22 cellular contexts compared by ENCODE assay signal in genomic region chr5:73946278-73946677, GRCh38.
DNase-seq lines count a peak whose midpoint lies in the region; ATAC-seq, FAIRE-seq and TF ChIP-seq lines count a peak whose summit lies in the region.
"Had no signal": no experiment of that assay in that cellular context is flagged by ENCODE, and none has a peak within 500 bp of the region (broad histone marks: within the 10 kb centered on the region; RNA-seq: fewer than 3 reads in every experiment).

No MANE protein-coding gene starts in this region.

- H3K27me3 Mint-ChIP-seq in GM23338 (ENCODE audit: insufficient read depth, low read depth, poor library complexity): peaks cover 3% of the 10 kb centered on the region

- TF ChIP-seq EP300 in HepG2 (IDR thresholded peaks at IDR 0.05; ENCODE audit: low read depth in 2 of 2, low read length in 2 of 2) (peak in 1 of 2 experiments; percentile 52; a peak in 1 of 4 replicates), HepG2 (CRISPR knock-in tag; IDR thresholded peaks at IDR 0.05; ENCODE audit: borderline replicate concordance) (no peak), ovary (IDR thresholded peaks at IDR 0.05) (no peak)

- peaks cover 36% of the 10 kb centered on the region for H3K4me1 ChIP-seq in HepG2 (ENCODE audit: insufficient read depth, low read length)
- no peaks in the 10 kb centered on the region for H3K4me1 ChIP-seq in right lobe of liver
- H3K4me1 ChIP-seq in ovary (ENCODE audit: insufficient read depth): peaks cover 10% of the 10 kb centered on the region
- H3K4me1 ChIP-seq in GM23338 (ENCODE audit: insufficient read depth): 0 out of 2 replicates have a peak, but pooled peaks cover 6% of the 10 kb centered on the region

- TF ChIP-seq POLR2A in HepG2 (IDR thresholded peaks at IDR 0.05; ENCODE audit: insufficient read depth in 1 of 2, low read depth in 2 of 2, low read length in 2 of 2) (no peak), right lobe of liver (IDR thresholded peaks at IDR 0.05) (no peak), ovary (IDR thresholded peaks at IDR 0.05) (no peak)

- CTCF ChIA-PET in HepG2 (lab: Yijun Ruan, JAX; ENCODE audit: low intra/inter-chr PET ratio, low total read pairs): interaction anchor here (0.9 kb wide), 1 partner anchor 695 kb away, joined by 3 read pairs; the partner anchor contains the start of gene ENC1

- peaks cover 0 to 5% of the 10 kb centered on the region in 2 experiments; a peak in 2 of 5 replicates for H3K36me3 ChIP-seq in HepG2 (replicated peaks in 1 of 2; ENCODE audit: control insufficient read depth in 1 of 2, insufficient read depth in 2 of 2, low read length in 2 of 2)
- H3K36me3 ChIP-seq in right lobe of liver: no peaks in the 10 kb centered on the region
- no peaks in the 10 kb centered on the region for H3K36me3 ChIP-seq in bronchial epithelial cell (ENCODE audit: control insufficient read depth, insufficient read depth, low read length)
- H3K36me3 ChIP-seq in ovary: no peaks in the 10 kb centered on the region
- H3K36me3 ChIP-seq in GM23338 (ENCODE audit: insufficient read depth): no peaks in the 10 kb centered on the region

- no peaks in the 10 kb centered on the region for H3K36me3 Mint-ChIP-seq in GM23338 (ENCODE audit: low read depth)
- H3K36me3 Mint-ChIP-seq: CD14-positive monocyte had no signal

- FAIRE-seq in HepG2 (lab: Jason Lieb, UNC) (peak; percentile 88), bronchial epithelial cell (lab: Jason Lieb, UNC) (peak; percentile 28)
- FAIRE-seq: A204.1, D721Med, K562 had no signal

- POLR2A ChIA-PET in HepG2 (lab: Yijun Ruan, JAX): no interaction called here

- 3% methylated on average over 5 of the region's 5 CpGs for WGBS in HepG2 (ENCODE audit: low lambda C conversion rate)
- WGBS in right lobe of liver (ENCODE audit: insufficient coverage, low coverage, low lambda C conversion rate, missing lambda C conversion rate): 28% methylated on average over 4 of the region's 5 CpGs
- WGBS in ovary, 3 donors: 81 to 94% (median 88%) methylated on average over 5 of the region's 5 CpGs

- no peaks in the 10 kb centered on the region; the same call in 2 of the 3 replicates for H3K9me3 Mint-ChIP-seq in GM23338

- H3F3A ChIP-seq in GM23338 (replicated peaks; ENCODE audit: low read depth): no peaks in the 10 kb centered on the region

- H3K27ac ChIP-seq in HepG2 (ENCODE audit: extremely low read length, insufficient read depth, low read length): no peak overlapping the region
- H3K27ac ChIP-seq in right lobe of liver: no peak overlapping the region
- H3K27ac ChIP-seq in ovary: no peak overlapping the region
- no peak overlapping the region for H3K27ac ChIP-seq in GM23338 (ENCODE audit: low read depth)

- TF ChIP-seq RAD21 in HepG2 (CRISPR knock-in tag; IDR thresholded peaks at IDR 0.05): no peak

- peaks cover 4% of the 10 kb centered on the region; the same call in 1 of the 2 replicates for H3K9me3 ChIP-seq in HepG2 (ENCODE audit: low read length)
- no peaks in the 10 kb centered on the region for H3K9me3 ChIP-seq in right lobe of liver
- no peaks in the 10 kb centered on the region for H3K9me3 ChIP-seq in ovary

- H3K27me3 ChIP-seq in HepG2 (ENCODE audit: control insufficient read depth in 1 of 2, insufficient read depth in 2 of 2, low read length in 2 of 2) (no peaks in the 10 kb centered on the region), right lobe of liver (no peaks in the 10 kb centered on the region), bronchial epithelial cell (ENCODE audit: control insufficient read depth, insufficient read depth, low read length) (no peaks in the 10 kb centered on the region), ovary (no peaks in the 10 kb centered on the region), GM23338 (ENCODE audit: insufficient read depth) (no peaks in the 10 kb centered on the region)
- H3K27me3 ChIP-seq: MG63 had no signal

- peak; percentile 80 for ATAC-seq in HepG2
- no peak for ATAC-seq in right lobe of liver
- no peak for ATAC-seq in GM23338
- no peak for ATAC-seq in HG02840 (IDR thresholded peaks at IDR 0.05; ENCODE audit: low FRiP score, unreplicated experiment)

- BruUV-seq in HepG2 (replicated peaks; lab: Mats Ljungman, UMichigan): no TSS peak

- H3K4me3 Mint-ChIP-seq in GM23338: no peak overlapping the region
- H3K4me3 Mint-ChIP-seq: B cell, CD14-positive monocyte had no signal

- H3K4me2 ChIP-seq in HepG2 (ENCODE audit: low read depth, low read length): peak overlapping the region; percentile 20; the same call in 1 of the 2 replicates
- no peak overlapping the region for H3K4me2 ChIP-seq in GM23338

- no peak overlapping the region for H3K27ac Mint-ChIP-seq in GM23338
- H3K27ac Mint-ChIP-seq: B cell, CD14-positive monocyte had no signal

- TF ChIP-seq CTCF in HepG2 (CRISPR knock-in tag; IDR thresholded peaks at IDR 0.05) (no peak), right lobe of liver (IDR thresholded peaks at IDR 0.05) (no peak), bronchial epithelial cell (IDR thresholded peaks at IDR 0.05; ENCODE audit: insufficient read depth, low read length, severe bottlenecking) (no peak), ovary (IDR thresholded peaks at IDR 0.05) (no peak), GM23338 (conservative IDR thresholded peaks at IDR 0.05; ENCODE audit: low read depth in 2 of 2) (no peak)

- H2AFZ ChIP-seq in HepG2 (ENCODE audit: low read length) (no peak overlapping the region), GM23338 (no peak overlapping the region)

- intact Hi-C loops in HepG2 (cut with micrococcal nuclease; ENCODE audit: unreplicated experiment): no loop called here
- intact Hi-C loops in right lobe of liver (cut with DNase I): no loop called here
- intact Hi-C loops in ovary (cut with DNase I): no loop called here

- H3K9me2 ChIP-seq in GM23338 (ENCODE audit: insufficient read depth): 0 out of 2 replicates have a peak, but pooled peaks cover 3% of the 10 kb centered on the region

- H3K4me3 ChIP-seq in HepG2 (replicated peaks in 1 of 3; ENCODE audit: insufficient read depth in 1 of 3, low read depth in 2 of 3, low read length in 3 of 3) (no peak overlapping the region), right lobe of liver (no peak overlapping the region), bronchial epithelial cell (ENCODE audit: low read depth, low read length) (no peak overlapping the region), ovary (no peak overlapping the region), GM23338 (no peak overlapping the region)
- H3K4me3 ChIP-seq: K562, MG63 had no signal

- H4K20me1 ChIP-seq in HepG2 (ENCODE audit: insufficient read depth, low read length) (no peaks in the 10 kb centered on the region), GM23338 (replicated peaks; ENCODE audit: insufficient read depth) (no peaks in the 10 kb centered on the region)

- no peaks in the 10 kb centered on the region for H3K79me2 ChIP-seq in HepG2 (ENCODE audit: insufficient read depth, low read length)
- no peaks in the 10 kb centered on the region for H3K79me2 ChIP-seq in GM23338 (replicated peaks; ENCODE audit: insufficient read depth)

- H3K4me1 Mint-ChIP-seq in GM23338: peaks cover 5% of the 10 kb centered on the region; the same call in 1 of the 3 replicates
- H3K4me1 Mint-ChIP-seq: B cell, CD14-positive monocyte had no signal

- in situ Hi-C loops in HepG2 (cut with HindIII; ENCODE audit: extremely low pct_ligation_motif_present, low pct_unique_long_range_greater_than_20kb): no loop called here

- H3K9ac ChIP-seq in HepG2 (ENCODE audit: insufficient read depth, low read depth, low read length): no peak overlapping the region

- DNase-seq in HepG2 (ENCODE audit: low spot score): peak; percentile 75
- no peak for DNase-seq in right lobe of liver
- DNase-seq in bronchial epithelial cell (ENCODE audit: low read depth): no peak
- peak; percentile 47 for DNase-seq in kidney glomerular epithelial cell (lab: John Stamatoyannopoulos, UW)
- peak; percentile 94 for DNase-seq in renal cortical epithelial cell (ENCODE audit: low read depth)
- DNase-seq in ovary: no peak
- DNase-seq in GM23338 (ENCODE audit: low spot score): no peak
- DNase-seq: GOT3, MG63, NCI-H1436, NCI-H187 treated with DMSO at 0.1 percent for 48 hours, NCI-H2107, NCI-H226, NCI-H510A treated with DMSO at 0.1 percent for 48 hours, NCI-H774, SHP77 had no signal

TF ChIP-seq in HepG2, 621 proteins besides CTCF, POLR2A, EP300 and RAD21 (continues in another document):
- TF ChIP-seq ZNF343 (CRISPR knock-in tag; IDR thresholded peaks at IDR 0.05): no peak
- no peak for TF ChIP-seq HIC2 (CRISPR knock-in tag; IDR thresholded peaks at IDR 0.05; ENCODE audit: low read depth)

TF ChIP-seq in GM23338, 12 proteins besides CTCF, POLR2A, EP300 and RAD21 (continues in another document):
- no peak for TF ChIP-seq NANOG (IDR thresholded peaks at IDR 0.05; ENCODE audit: borderline replicate concordance)
- TF ChIP-seq CREB1 (CRISPR knock-in tag; IDR thresholded peaks at IDR 0.05; ENCODE audit: low read depth): no peak
- no peak for TF ChIP-seq ZNF114 (CRISPR knock-in tag; IDR thresholded peaks at IDR 0.05)
- no peak for TF ChIP-seq EZH2phosphoT487 (IDR thresholded peaks at IDR 0.05; ENCODE audit: unreplicated experiment)
- TF ChIP-seq POLR2AphosphoS5 (IDR thresholded peaks at IDR 0.05; ENCODE audit: low read depth): no peak
- no peak for TF ChIP-seq REST (IDR thresholded peaks at IDR 0.05; ENCODE audit: unreplicated experiment)
- TF ChIP-seq JUNB (IDR thresholded peaks at IDR 0.05; ENCODE audit: unreplicated experiment): no peak
- TF ChIP-seq ZNF331 (CRISPR knock-in tag; IDR thresholded peaks at IDR 0.05; ENCODE audit: low read depth): no peak

Comparison
In these comparisons a context has a peak if more than half of its experiments do, and no peak if none do; other contexts are left out.
1. DNase-seq: peak in HepG2 (single experiment), kidney glomerular epithelial cell (single experiment) and renal cortical epithelial cell (single experiment); none in right lobe of liver (0 of 3), bronchial epithelial cell (single experiment), ovary (0 of 5) and GM23338 (single experiment).